Comparison of ENCODE assay signal across 8 cellular contexts in the genomic region with DNA sequence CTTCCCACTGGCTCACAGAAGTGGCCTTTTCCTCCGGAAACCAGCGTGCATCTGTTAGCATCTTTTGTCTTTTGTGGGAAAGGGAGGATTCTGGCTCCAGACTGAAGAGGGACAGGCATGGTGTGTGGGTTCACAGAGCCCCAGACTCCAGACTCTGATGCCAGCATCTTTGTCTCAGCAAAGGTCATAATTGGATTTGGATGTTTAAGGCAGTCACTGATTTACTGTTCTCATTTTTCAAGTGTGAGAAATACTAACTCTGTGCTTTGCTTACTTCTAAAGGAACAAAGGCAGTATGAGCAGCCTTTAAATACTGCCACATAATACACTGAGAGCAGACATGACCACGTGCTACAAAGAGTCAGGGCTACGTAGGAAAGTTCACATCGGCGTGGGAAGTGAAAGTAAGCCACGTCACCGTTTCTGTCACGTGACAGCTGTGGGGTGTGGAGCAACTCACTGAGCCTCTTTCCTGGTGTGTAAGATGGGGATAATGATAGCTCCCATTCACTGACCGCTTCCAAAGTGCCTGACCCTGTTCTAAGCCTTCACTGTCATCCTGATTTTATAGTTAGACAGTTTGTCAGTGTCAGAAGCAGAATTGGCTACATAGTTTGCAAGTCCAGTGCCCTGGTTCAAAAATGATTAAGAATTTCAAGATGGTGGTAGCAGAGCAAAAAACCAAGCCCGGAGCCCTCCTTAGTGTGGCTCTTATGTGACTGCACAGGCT. TPM values are rescaled to one million over a fixed set of nuclear protein-coding genes. Genes with fewer than 3 reads are reported as not detected.
DNase-seq lines count a peak whose midpoint lies in the region; ATAC-seq, FAIRE-seq and TF ChIP-seq lines count a peak whose summit lies in the region.

No MANE protein-coding gene starts in this region.

- H2AFZ ChIP-seq in OCI-LY7 (ENCODE audit: low read length) (peak overlapping the region; percentile 78; the same call in 1 of the 2 replicates), fibroblast of lung (ENCODE audit: low read length) (peak overlapping the region; percentile 17)

- H3K9me2 ChIP-seq in OCI-LY7 (ENCODE audit: insufficient read depth, low read length) = no peaks in the 10 kb centered on the region

- H3K4me2 ChIP-seq in OCI-LY7 (ENCODE audit: low read length) = peak overlapping the region; percentile 81
- H3K4me2 ChIP-seq in fibroblast of lung (ENCODE audit: extremely low read depth, insufficient read depth, low read length) = peak overlapping the region; percentile 64

- ATAC-seq in HG02840 (IDR thresholded peaks at IDR 0.05; ENCODE audit: low FRiP score, unreplicated experiment) (peak; percentile 50), omental fat pad (ENCODE audit: low FRiP score) (peak; percentile 56)
- peak; percentile 72 to 74 for ATAC-seq in activated T-cell treated with anti-CD3 and anti-CD28 coated beads, Interleukin-2, amount 50 U/mL, for 72 hours (replicated peaks in 1 of 2)

- H3K9me3 Mint-ChIP-seq in activated T-cell treated with anti-CD3 and anti-CD28 coated beads, Interleukin-2, amount 50 U/mL, for 72 hours = no peaks in the 10 kb centered on the region

- H3K9me3 ChIP-seq in OCI-LY7 (ENCODE audit: low read length) (no peaks in the 10 kb centered on the region), fibroblast of lung (ENCODE audit: control insufficient read depth, insufficient read depth, low read depth, low read length) (no peaks in the 10 kb centered on the region)

- peaks cover 81% of the 10 kb centered on the region for H3K4me1 ChIP-seq in OCI-LY7 (ENCODE audit: insufficient read depth, low read length, poor library complexity, severe bottlenecking)
- peaks cover 6% of the 10 kb centered on the region for H3K4me1 ChIP-seq in fibroblast of lung (ENCODE audit: control insufficient read depth, extremely low read depth, insufficient read depth, low read length)

- H3K36me3 Mint-ChIP-seq in activated T-cell treated with anti-CD3 and anti-CD28 coated beads, Interleukin-2, amount 50 U/mL, for 72 hours (ENCODE audit: insufficient read depth in 2 of 2) = peaks cover 0 to under 1% of the 10 kb centered on the region in 2 donors

- no peaks in the 10 kb centered on the region for H3K79me2 ChIP-seq in OCI-LY7 (ENCODE audit: insufficient read depth, low read depth, low read length)
- no peaks in the 10 kb centered on the region for H3K79me2 ChIP-seq in fibroblast of lung (ENCODE audit: control insufficient read depth, insufficient read depth, low read length)

- H3K27ac ChIP-seq in OCI-LY7 (ENCODE audit: low read depth, low read length, poor library complexity, severe bottlenecking) (peak overlapping the region; percentile 73), fibroblast of lung (ENCODE audit: insufficient read depth, low read length) (peak overlapping the region; percentile 83), temporal lobe (ENCODE audit: low read depth, low read length) (peak overlapping the region; percentile 59)

- peak overlapping the region; percentile 84 to 90 for H3K4me3 Mint-ChIP-seq in activated T-cell treated with anti-CD3 and anti-CD28 coated beads, Interleukin-2, amount 50 U/mL, for 72 hours

- no peaks in the 10 kb centered on the region for H3K27me3 ChIP-seq in fibroblast of lung (ENCODE audit: control insufficient read depth, insufficient read depth, low read length)

- DNase-seq in GM12865 (ENCODE audit: low read depth) (peak; percentile 95), OCI-LY7 (ENCODE audit: low spot score) (peak; percentile 84), fibroblast of lung (ENCODE audit: low read depth in 2 of 2) (peak; percentile 87 to 92), omental fat pad (ENCODE audit: low spot score) (peak; percentile 62), H54 (ENCODE audit: insufficient read length, low spot score) (no peak)
- DNase-seq in activated T-cell treated with anti-CD3 and anti-CD28 coated beads, Interleukin-2, amount 50 U/mL, for 72 hours = peak; percentile 83 to 90

- POLR2A ChIA-PET in OCI-LY7 (lab: Charles Lee) = interaction anchor here (0.7 to 3.5 kb wide), 17 partner anchors 21 to 541 kb away, joined by 3 to 17 read pairs (median 4); partner anchors contain the start of genes PRPS2 and TMSB4X

- no peak for TF ChIP-seq POLR2A in H54 (IDR thresholded peaks at IDR 0.05; ENCODE audit: low read depth, low read length)

- intact Hi-C loops in OCI-LY7 (cut with micrococcal nuclease; ENCODE audit: unreplicated experiment) = loop anchor here (1.0 to 10.0 kb wide), 5 partner anchors 50 to 415 kb away; no protein-coding TSS in a partner anchor

- peaks cover 91% of the 10 kb centered on the region for H3K4me1 Mint-ChIP-seq in activated T-cell treated with anti-CD3 and anti-CD28 coated beads, Interleukin-2, amount 50 U/mL, for 72 hours (ENCODE audit: low read depth)

- BruUV-seq in OCI-LY7 (replicated peaks; lab: Mats Ljungman, UMichigan) = no TSS peak

- H3K27me3 Mint-ChIP-seq in activated T-cell treated with anti-CD3 and anti-CD28 coated beads, Interleukin-2, amount 50 U/mL, for 72 hours (ENCODE audit: low read depth) = peaks cover 5% of the 10 kb centered on the region

- H3K27ac Mint-ChIP-seq in activated T-cell treated with anti-CD3 and anti-CD28 coated beads, Interleukin-2, amount 50 U/mL, for 72 hours = peak overlapping the region; percentile 97

- FAIRE-seq in H54 (lab: Jason Lieb, UNC) = no peak

- peak overlapping the region; percentile 50 for H3K4me3 ChIP-seq in GM12865 (ENCODE audit: low read depth, low read length)
- peak overlapping the region; percentile 33 for H3K4me3 ChIP-seq in OCI-LY7 (ENCODE audit: low read depth, low read length, poor library complexity, severe bottlenecking)
- no peak overlapping the region for H3K4me3 ChIP-seq in fibroblast of lung (replicated peaks in 1 of 4; ENCODE audit: control extremely low read depth in 1 of 4, insufficient read depth in 1 of 4, low read depth in 3 of 4, low read length in 4 of 4)

- CTCF ChIA-PET in OCI-LY7 (lab: Charles Lee; ENCODE audit: unreplicated experiment) = interaction anchor here (1.1 to 3.7 kb wide), 4 partner anchors 125 to 538 kb away, joined by 3 to 12 read pairs (median 4); no protein-coding TSS in a partner anchor

- peak overlapping the region; percentile 20 for H3K9ac ChIP-seq in fibroblast of lung (ENCODE audit: insufficient read depth, low read length)

- H4K20me1 ChIP-seq in OCI-LY7 (ENCODE audit: insufficient read depth, low read length) (no peaks in the 10 kb centered on the region), fibroblast of lung (ENCODE audit: control insufficient read depth, extremely low read depth, insufficient read depth, low read length) (no peaks in the 10 kb centered on the region)

- H3K36me3 ChIP-seq in OCI-LY7 (ENCODE audit: insufficient read depth, low read length) = no peaks in the 10 kb centered on the region
- H3K36me3 ChIP-seq in fibroblast of lung (ENCODE audit: control insufficient read depth, insufficient read depth, low read length) = no peaks in the 10 kb centered on the region

- TF ChIP-seq CTCF in GM12865 (IDR thresholded peaks at IDR 0.05; ENCODE audit: insufficient read depth, low read depth, low read length, missing control alignments) (no peak), OCI-LY7 (conservative IDR thresholded peaks at IDR 0.05; ENCODE audit: low read length) (no peak), fibroblast of lung (conservative IDR thresholded peaks at IDR 0.05 in 1 of 2, IDR thresholded peaks at IDR 0.05 in 1 of 2; ENCODE audit: low read depth in 1 of 2, low read length in 2 of 2) (no peak), omental fat pad (IDR thresholded peaks at IDR 0.05) (no peak)

RNA-seq across cellular contexts. Expression of gene TMSB4X, which starts 24.8 kb away (rescaled TPM):
- total RNA-seq in OCI-LY7 (2014; rRNA removed; shearing (Covaris generic)) = 1,355 and 1,476 TPM in 2 replicates
- 1,524 and 1,540 TPM in 2 replicates for total RNA-seq in OCI-LY7 (2022)
- 1,000 to 10,000 TPM; 4,011 to 4,477 TPM for total RNA-seq in activated T-cell treated with anti-CD3 and anti-CD28 coated beads, Interleukin-2, amount 50 U/mL, for 72 hours
- total RNA-seq in fibroblast of lung = 14,195 and 17,013 TPM in 2 replicates
- 10,803 and 14,631 TPM in 2 replicates for polyA plus RNA-seq in fibroblast of lung
- polyA plus RNA-seq in fibroblast of lung (2012) = 9,084 and 12,343 TPM in 2 replicates
- 550 and 997 TPM in 2 replicates for polyA minus RNA-seq in fibroblast of lung (ENCODE audit: low replicate concordance)
- 1,000 to 10,000 TPM; 3,948 to 5,890 (median 5,138) TPM for total RNA-seq in omental fat pad
- total RNA-seq in temporal lobe = 2,203 TPM

RNA-seq across cellular contexts. Expression of gene TLR8, which starts 43.7 kb away (rescaled TPM):
- not detected in 2 replicates for total RNA-seq in OCI-LY7 (2014; rRNA removed; shearing (Covaris generic))
- total RNA-seq in OCI-LY7 (2022) (not detected in 2 replicates), fibroblast of lung (not detected in 2 replicates), omental fat pad (10 to 100 TPM in 1 of 4 donors, 1 to 10 TPM in 3; 1.4 to 10.9 (median 6.1) TPM), temporal lobe (under 0.01 TPM)
- total RNA-seq in activated T-cell treated with anti-CD3 and anti-CD28 coated beads, Interleukin-2, amount 50 U/mL, for 72 hours = not detected
- not detected in 2 replicates for polyA plus RNA-seq in fibroblast of lung
- not detected in 2 replicates for polyA plus RNA-seq in fibroblast of lung (2012)
- polyA minus RNA-seq in fibroblast of lung (ENCODE audit: low replicate concordance) = not detected in 2 replicates

Comparison
In these comparisons a context has a peak if more than half of its experiments do, and no peak if none do; other contexts are left out.
1. H3K4me3 ChIP-seq: peak in GM12865 (single experiment) and OCI-LY7 (single experiment); none in fibroblast of lung (0 of 4).
2. Peak in every context shown above with its lines, with median percentiles within 50 percentile points of each other: ATAC-seq and H3K27ac ChIP-seq.